Comparison of ENCODE assay signal across 16 cellular contexts in genomic region chr1:230317823-230318819, GRCh38.
DNase-seq lines count a peak whose midpoint lies in the region; ATAC-seq and TF ChIP-seq lines count a peak whose summit lies in the region.
"Had no signal": no experiment of that assay in that cellular context is flagged by ENCODE, and none has a peak within 500 bp of the region (broad histone marks: within the 10 kb centered on the region; RNA-seq: fewer than 3 reads in every experiment).

No MANE protein-coding gene starts in this region.

- no peak for ATAC-seq in GM21576 (IDR thresholded peaks at IDR 0.05; ENCODE audit: unreplicated experiment)
- ATAC-seq in natural killer cell treated with Interleukin-12 subunit alpha and Interleukin-12 subunit beta and Interleukin-15 and Interleukin-18, amount 100 ng/mL, for 72 hours = no peak

- TF ChIP-seq CTCF in LNCaP clone FGC (IDR thresholded peaks at IDR 0.05; ENCODE audit: control insufficient read depth, extremely low read depth, insufficient read depth) (no peak), fibroblast of pulmonary artery (IDR thresholded peaks at IDR 0.05; ENCODE audit: low read length, missing control alignments) (no peak)

- no peaks in the 10 kb centered on the region for H3K9me3 Mint-ChIP-seq in activated T-helper 2 cell treated with anti-CD3 and anti-CD28 coated beads, Interferon-gamma antibody, Interleukin-2, Interleukin-4, amounts not matched to agents 10 μg/mL and 5 μg/mL and 100 μg/mL, durations not matched to agents 14 hours and 24 hours and 36 hours
- no peaks in the 10 kb centered on the region for H3K9me3 Mint-ChIP-seq in natural killer cell treated with Interleukin-12 subunit alpha and Interleukin-12 subunit beta and Interleukin-15 and Interleukin-18, amount 100 ng/mL, for 72 hours
- H3K9me3 Mint-ChIP-seq: immature natural killer cell had no signal

- H3K4me1 Mint-ChIP-seq in activated T-helper 2 cell treated with anti-CD3 and anti-CD28 coated beads, Interferon-gamma antibody, Interleukin-2, Interleukin-4, amounts not matched to agents 10 μg/mL and 5 μg/mL and 100 μg/mL, durations not matched to agents 14 hours and 24 hours and 36 hours (ENCODE audit: low read depth) = no peaks in the 10 kb centered on the region
- H3K4me1 Mint-ChIP-seq in natural killer cell treated with Interleukin-12 subunit alpha and Interleukin-12 subunit beta and Interleukin-15 and Interleukin-18, amount 100 ng/mL, for 72 hours (ENCODE audit: low read depth in 2 of 2) = no peaks in the 10 kb centered on the region
- H3K4me1 Mint-ChIP-seq: immature natural killer cell had no signal

- no peaks in the 10 kb centered on the region for H3K36me3 Mint-ChIP-seq in activated T-helper 2 cell treated with anti-CD3 and anti-CD28 coated beads, Interferon-gamma antibody, Interleukin-2, Interleukin-4, amounts not matched to agents 10 μg/mL and 5 μg/mL and 100 μg/mL, durations not matched to agents 14 hours and 24 hours and 36 hours (ENCODE audit: low read depth)
- H3K36me3 Mint-ChIP-seq in natural killer cell treated with Interleukin-12 subunit alpha and Interleukin-12 subunit beta and Interleukin-15 and Interleukin-18, amount 100 ng/mL, for 72 hours = no peaks in the 10 kb centered on the region
- H3K36me3 Mint-ChIP-seq: immature natural killer cell had no signal

- intact Hi-C loops in activated T-helper 2 cell treated with anti-CD3 and anti-CD28 coated beads, Interferon-gamma antibody, Interleukin-2, Interleukin-4, amounts not matched to agents 10 μg/mL and 5 μg/mL and 100 μg/mL, durations not matched to agents 14 hours and 24 hours and 36 hours (cut with micrococcal nuclease) = no loop called here

- H3K4me3 Mint-ChIP-seq in activated T-helper 2 cell treated with anti-CD3 and anti-CD28 coated beads, Interferon-gamma antibody, Interleukin-2, Interleukin-4, amounts not matched to agents 10 μg/mL and 5 μg/mL and 100 μg/mL, durations not matched to agents 14 hours and 24 hours and 36 hours (ENCODE audit: low read depth) = no peak overlapping the region
- H3K4me3 Mint-ChIP-seq in natural killer cell treated with Interleukin-12 subunit alpha and Interleukin-12 subunit beta and Interleukin-15 and Interleukin-18, amount 100 ng/mL, for 72 hours = no peak overlapping the region
- H3K4me3 Mint-ChIP-seq: immature natural killer cell had no signal

- no peak overlapping the region for H3K4me3 ChIP-seq in LNCaP clone FGC (ENCODE audit: low read depth, low read length)
- H3K4me3 ChIP-seq in fibroblast of pulmonary artery (replicated peaks; ENCODE audit: low read depth, low read length) = no peak overlapping the region
- H3K4me3 ChIP-seq: breast epithelium, uterus had no signal

- peaks cover 2% of the 10 kb centered on the region for H3K27me3 Mint-ChIP-seq in activated T-helper 2 cell treated with anti-CD3 and anti-CD28 coated beads, Interferon-gamma antibody, Interleukin-2, Interleukin-4, amounts not matched to agents 10 μg/mL and 5 μg/mL and 100 μg/mL, durations not matched to agents 14 hours and 24 hours and 36 hours (ENCODE audit: low read depth)
- H3K27me3 Mint-ChIP-seq in natural killer cell treated with Interleukin-12 subunit alpha and Interleukin-12 subunit beta and Interleukin-15 and Interleukin-18, amount 100 ng/mL, for 72 hours = peaks cover 0 to 2% of the 10 kb centered on the region in 2 donors

- no peak overlapping the region for H3K27ac Mint-ChIP-seq in activated T-helper 2 cell treated with anti-CD3 and anti-CD28 coated beads, Interferon-gamma antibody, Interleukin-2, Interleukin-4, amounts not matched to agents 10 μg/mL and 5 μg/mL and 100 μg/mL, durations not matched to agents 14 hours and 24 hours and 36 hours
- H3K27ac Mint-ChIP-seq in natural killer cell treated with Interleukin-12 subunit alpha and Interleukin-12 subunit beta and Interleukin-15 and Interleukin-18, amount 100 ng/mL, for 72 hours = no peak overlapping the region
- H3K27ac Mint-ChIP-seq: immature natural killer cell had no signal

- peak; percentile 10 for DNase-seq in LNCaP clone FGC (ENCODE audit: low read depth)
- DNase-seq in NCI-H226 = peak; percentile 28
- peak; percentile 31 for DNase-seq in fibroblast of pulmonary artery (ENCODE audit: low read depth)
- peak; percentile 17 for DNase-seq in renal cortical epithelial cell (ENCODE audit: low read depth)
- DNase-seq in activated T-helper 2 cell treated with anti-CD3 and anti-CD28 coated beads, Interferon-gamma antibody, Interleukin-2, Interleukin-4, amounts not matched to agents 10 μg/mL and 5 μg/mL and 100 μg/mL, durations not matched to agents 14 hours and 24 hours and 36 hours (ENCODE audit: low spot score) = no peak
- DNase-seq in natural killer cell treated with Interleukin-12 subunit alpha and Interleukin-12 subunit beta and Interleukin-15 and Interleukin-18, amount 100 ng/mL, for 72 hours (ENCODE audit: low spot score) = no peak
- DNase-seq: activated gamma-delta T cell treated with Interleukin-2 at 50 U/mL for 16 hours; C1 segment of cervical spinal cord; immature natural killer cell; NCI-H748 treated with DMSO at 0.1 percent for 48 hours; SHP77 treated with DMSO at 0.1 percent for 48 hours; stimulated activated CD4-positive, alpha-beta T cell treated with anti-CD3 and anti-CD28 coated beads, Interleukin-2, amount 100 ng/mL, for 48 hours; T1000; uterus had no signal

Comparison
In these comparisons a context has a peak if more than half of its experiments do, and no peak if none do; other contexts are left out.
1. DNase-seq: peak in LNCaP clone FGC (single experiment), NCI-H226 (single experiment), fibroblast of pulmonary artery (single experiment) and renal cortical epithelial cell (single experiment); none in activated T-helper 2 cell treated with anti-CD3 and anti-CD28 coated beads, Interferon-gamma antibody, Interleukin-2, Interleukin-4, amounts not matched to agents 10 μg/mL and 5 μg/mL and 100 μg/mL, durations not matched to agents 14 hours and 24 hours and 36 hours (single experiment) and natural killer cell treated with Interleukin-12 subunit alpha and Interleukin-12 subunit beta and Interleukin-15 and Interleukin-18, amount 100 ng/mL, for 72 hours (single experiment).